16 cellular contexts compared by ENCODE assay signal in the genomic region with DNA sequence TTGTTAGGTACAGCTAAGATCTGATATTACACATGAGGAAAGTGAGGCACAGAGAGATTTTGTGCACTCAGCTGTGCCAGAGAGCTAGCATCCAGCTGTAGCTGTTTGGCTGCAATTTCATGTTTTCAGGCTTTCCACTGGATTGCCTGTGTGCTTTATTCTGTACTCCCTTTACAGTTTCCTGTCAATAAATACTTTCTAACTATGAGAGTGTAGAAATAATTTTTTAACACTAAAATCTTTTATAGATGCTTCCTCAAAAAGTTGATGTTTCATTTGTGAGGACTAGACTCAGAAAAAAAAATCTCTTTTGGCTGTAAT. TPM values are rescaled to one million over a fixed set of nuclear protein-coding genes. Genes with fewer than 3 reads are reported as not detected.
DNase-seq lines count a peak whose midpoint lies in the region; ATAC-seq and TF ChIP-seq lines count a peak whose summit lies in the region.
"Had no signal": no experiment of that assay in that cellular context is flagged by ENCODE, and none has a peak within 500 bp of the region (broad histone marks: within the 10 kb centered on the region; RNA-seq: fewer than 3 reads in every experiment).

No MANE protein-coding gene starts in this region.

- H3K27ac ChIP-seq in HEK293 (ENCODE audit: extremely low read depth, low read depth, low read length) (peak overlapping the region; percentile 43; the same call in 1 of the 2 replicates), VCaP (peak overlapping the region; percentile 81), left ventricle myocardium inferior (replicated peaks) (peak overlapping the region; percentile 47), psoas muscle (peak overlapping the region; percentile 53)
- H3K27ac ChIP-seq: epithelial cell of prostate, parathyroid adenoma had no signal

- no peak overlapping the region for H3K4me3 ChIP-seq in HEK293 (ENCODE audit: low read depth, low read length)
- no peak overlapping the region for H3K4me3 ChIP-seq in left ventricle myocardium inferior
- no peak overlapping the region for H3K4me3 ChIP-seq in psoas muscle
- H3K4me3 ChIP-seq: K562 had no signal

- H3K36me3 ChIP-seq in HEK293 (ENCODE audit: control insufficient read depth in 2 of 2, insufficient read depth in 1 of 2, low read length in 2 of 2) (peaks cover 16 to 17% of the 10 kb centered on the region in 2 experiments; a peak in 2 of 3 replicates), left ventricle myocardium inferior (peaks cover 13% of the 10 kb centered on the region), psoas muscle (ENCODE audit: insufficient read depth in 1 of 2, low read depth in 1 of 2) (peaks cover 0 to 45% of the 10 kb centered on the region in 2 donors)

- H3K27me3 ChIP-seq in left ventricle myocardium inferior (ENCODE audit: low read depth): no peaks in the 10 kb centered on the region
- H3K27me3 ChIP-seq in psoas muscle (ENCODE audit: insufficient read depth in 3 of 3, low read length in 2 of 3): no peaks in the 10 kb centered on the region

- TF ChIP-seq CTCF in HEK293 (tag by site-specific recombination; IDR thresholded peaks at IDR 0.05): no peak
- no peak for TF ChIP-seq CTCF in VCaP (conservative IDR thresholded peaks at IDR 0.05)
- TF ChIP-seq CTCF in left ventricle myocardium inferior (IDR thresholded peaks at IDR 0.05; ENCODE audit: borderline replicate concordance): no peak
- TF ChIP-seq CTCF in psoas muscle (IDR thresholded peaks at IDR 0.05): no peak

- in situ Hi-C loops in ACHN (cut with HindIII; ENCODE audit: low pct_ligation_motif_present, low pct_unique_long_range_greater_than_20kb, low sequenced_read_pairs): no loop called here

- H3K9me3 ChIP-seq in HEK293 (ENCODE audit: control insufficient read depth, insufficient read depth, low read depth, low read length) (no peaks in the 10 kb centered on the region), left ventricle myocardium inferior (replicated peaks) (no peaks in the 10 kb centered on the region), psoas muscle (no peaks in the 10 kb centered on the region)

- ATAC-seq in psoas muscle (no peak), HG03378 (IDR thresholded peaks at IDR 0.05; ENCODE audit: unreplicated experiment) (no peak)
- ATAC-seq: K562 had no signal

- DNase-seq in left ventricle myocardium inferior (no peak), psoas muscle (no peak), ACHN (no peak), mesenteric fat pad (ENCODE audit: low spot score) (no peak), NCI-H187 treated with DMSO at 0.1 percent for 48 hours (lab: John Stamatoyannopoulos, UW) (no peak)
- DNase-seq: activated CD4-positive, alpha-beta T cell treated with anti-CD3 and anti-CD28 coated beads for 48 hours; activated T-cell treated with anti-CD3 and anti-CD28 coated beads for 4 hours; AML-193; NCI-H1048; T-helper 9 cell had no signal

- H3K4me1 ChIP-seq in HEK293 (ENCODE audit: control insufficient read depth, insufficient read depth, low read length) (peaks cover 32% of the 10 kb centered on the region), left ventricle myocardium inferior (peaks cover 55% of the 10 kb centered on the region), psoas muscle (peaks cover 38% of the 10 kb centered on the region)

- intact Hi-C loops in left ventricle myocardium inferior (cut with micrococcal nuclease): no loop called here
- intact Hi-C loops in psoas muscle (cut with DNase I): no loop called here

- POLR2A ChIA-PET in HEK293 (lab: Yijun Ruan, JAX): no interaction called here

- CTCF ChIA-PET in HEK293 (lab: Yijun Ruan, JAX): interaction anchor here (0.6 to 0.9 kb wide), 2 partner anchors 11 to 92 kb away, joined by 3 read pairs; no protein-coding TSS in a partner anchor

TF ChIP-seq in HEK293, 187 proteins besides CTCF, POLR2A, EP300 and RAD21:
- TF ChIP-seq ZNF514 (tag by site-specific recombination; IDR thresholded peaks at IDR 0.05) (no peak), ZNF660 (tag by site-specific recombination; IDR thresholded peaks at IDR 0.05) (0 out of 2 replicates have a peak, but pooled peaks have one; percentile 1), INSM2 (tag by site-specific recombination; IDR thresholded peaks at IDR 0.05) (0 out of 2 replicates have a peak, but pooled peaks have one; percentile 4), PRDM1 (tag by site-specific recombination; IDR thresholded peaks at IDR 0.05) (no peak), ZNF335 (tag by site-specific recombination; conservative IDR thresholded peaks at IDR 0.05) (peak; percentile 86), ZNF274 (IDR thresholded peaks at IDR 0.05; ENCODE audit: low read length) (no peak), ZNF274 (tag by site-specific recombination; IDR thresholded peaks at IDR 0.05; ENCODE audit: borderline replicate concordance) (no peak), ZNF670 (tag by site-specific recombination; IDR thresholded peaks at IDR 0.05; ENCODE audit: low read depth) (no peak), PBX3 (CRISPR knock-in tag; IDR thresholded peaks at IDR 0.05) (no peak), ZFP37 (tag by site-specific recombination; IDR thresholded peaks at IDR 0.05) (no peak), ZEB2 (tag by site-specific recombination; IDR thresholded peaks at IDR 0.05) (0 out of 2 replicates have a peak, but pooled peaks have one; percentile 7), TRIM28 (IDR thresholded peaks at IDR 0.05; ENCODE audit: borderline replicate concordance, low read length) (0 out of 2 replicates have a peak, but pooled peaks have one; percentile 2), GLI4 (tag by site-specific recombination; IDR thresholded peaks at IDR 0.05) (no peak), KLF10 (tag by site-specific recombination; IDR thresholded peaks at IDR 0.05) (peak; percentile 47; the same call in 1 of the 2 replicates)
- TF ChIP-seq, protein P1, sequence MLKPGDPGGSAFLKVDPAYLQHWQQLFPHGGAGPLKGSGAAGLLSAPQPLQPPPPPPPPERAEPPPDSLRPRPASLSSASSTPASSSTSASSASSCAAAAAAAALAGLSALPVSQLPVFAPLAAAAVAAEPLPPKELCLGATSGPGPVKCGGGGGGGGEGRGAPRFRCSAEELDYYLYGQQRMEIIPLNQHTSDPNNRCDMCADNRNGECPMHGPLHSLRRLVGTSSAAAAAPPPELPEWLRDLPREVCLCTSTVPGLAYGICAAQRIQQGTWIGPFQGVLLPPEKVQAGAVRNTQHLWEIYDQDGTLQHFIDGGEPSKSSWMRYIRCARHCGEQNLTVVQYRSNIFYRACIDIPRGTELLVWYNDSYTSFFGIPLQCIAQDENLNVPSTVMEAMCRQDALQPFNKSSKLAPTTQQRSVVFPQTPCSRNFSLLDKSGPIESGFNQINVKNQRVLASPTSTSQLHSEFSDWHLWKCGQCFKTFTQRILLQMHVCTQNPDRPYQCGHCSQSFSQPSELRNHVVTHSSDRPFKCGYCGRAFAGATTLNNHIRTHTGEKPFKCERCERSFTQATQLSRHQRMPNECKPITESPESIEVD (tag by site-specific recombination; IDR thresholded peaks at IDR 0.05): peak; percentile 67; the same call in 1 of the 2 replicates

RNA-seq across cellular contexts. Expression of gene MAP2K5, which starts 6.0 kb away (rescaled TPM):
- total RNA-seq in left ventricle myocardium inferior: 25.0 TPM
- 10 to 100 TPM; 14.4 to 24.0 (median 17.8) TPM for total RNA-seq in psoas muscle
- 10 to 100 TPM in 1 of 3 donors, 1 to 10 TPM in 2; 9.8 to 16.5 (median 10.0) TPM for polyA plus RNA-seq in psoas muscle
- total RNA-seq in mesenteric fat pad: 14.9 TPM

RNA-seq across cellular contexts. Expression of gene C15orf61, which starts 27.6 kb away (rescaled TPM):
- total RNA-seq in left ventricle myocardium inferior (13.8 TPM), psoas muscle (10 to 100 TPM; 11.2 to 20.9 (median 11.9) TPM), mesenteric fat pad (6.4 TPM)
- polyA plus RNA-seq in psoas muscle: 10 to 100 TPM in 1 of 3 donors, 1 to 10 TPM in 2; 6.9 to 10.3 (median 8.2) TPM
